ENCODE assay signal across 18 cellular contexts in the genomic region with DNA sequence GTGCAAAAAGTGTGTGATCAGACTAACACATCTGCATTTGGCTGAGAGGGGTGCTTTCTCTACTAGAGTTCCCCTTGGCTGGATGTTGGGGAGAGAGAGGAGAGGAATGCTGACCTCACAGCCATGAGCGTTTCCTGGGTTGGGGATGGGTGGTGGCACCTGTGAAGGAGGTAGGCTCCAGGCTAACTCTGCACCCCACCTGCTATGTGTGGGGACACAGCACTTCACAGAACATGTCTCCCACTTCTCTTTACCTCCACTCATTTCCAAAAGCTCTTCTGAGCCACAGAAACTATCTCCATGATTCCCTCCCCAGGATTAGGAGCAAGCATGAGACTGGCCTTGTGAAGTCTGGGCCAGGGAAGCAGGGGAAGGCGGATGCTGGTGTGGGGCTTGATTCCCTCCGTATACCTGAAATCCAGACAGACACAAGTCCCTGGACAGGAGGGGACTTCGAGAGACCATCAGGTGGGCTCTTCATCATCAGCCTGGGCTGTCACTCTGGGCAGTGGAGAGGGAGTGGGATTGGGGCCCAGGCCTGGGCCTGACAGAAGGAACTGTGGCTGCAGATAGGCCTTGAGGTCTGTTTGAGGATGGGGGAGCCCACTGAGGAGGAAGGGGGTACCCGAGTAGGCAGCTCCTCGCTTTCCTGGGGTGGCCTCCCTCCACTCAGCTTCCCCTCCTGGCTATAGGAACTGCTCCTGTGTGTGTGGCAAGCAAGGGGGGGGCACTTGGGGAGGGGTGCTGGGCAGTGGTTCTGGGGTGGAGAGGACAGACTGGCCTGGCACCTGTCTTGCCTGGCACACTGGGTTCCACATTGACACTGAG.
"Had no signal": no experiment of that assay in that cellular context is flagged by ENCODE, and none has a peak within 500 bp of the region (broad histone marks: within the 10 kb centered on the region; RNA-seq: fewer than 3 reads in every experiment).

No MANE protein-coding gene starts in this region.

- H3K4me1 ChIP-seq: gastroesophageal sphincter had no signal

- ATAC-seq: activated CD8-positive, alpha-beta memory T cell treated with anti-CD3 and anti-CD28 coated beads, Interleukin-2, amount 10 ng/mL, durations not matched to agents 7 days and 5 days; activated naive CD4-positive, alpha-beta T cell treated with anti-CD3 and anti-CD28 coated beads, Interleukin-2, amount 50 U/mL, for 72 hours; gastroesophageal sphincter; left lobe of liver; mucosa of descending colon; naive thymus-derived CD4-positive, alpha-beta T cell had no signal

- H3K4me3 Mint-ChIP-seq: activated CD8-positive, alpha-beta memory T cell treated with anti-CD3 and anti-CD28 coated beads, Interleukin-2, amount 10 ng/mL, durations not matched to agents 7 days and 5 days; naive thymus-derived CD4-positive, alpha-beta T cell had no signal

- H3K27ac Mint-ChIP-seq: activated CD8-positive, alpha-beta memory T cell treated with anti-CD3 and anti-CD28 coated beads, Interleukin-2, amount 10 ng/mL, durations not matched to agents 7 days and 5 days; activated naive CD4-positive, alpha-beta T cell treated with anti-CD3 and anti-CD28 coated beads, Interleukin-2, amount 50 U/mL, for 72 hours; activated T-helper 2 cell treated with anti-CD3 and anti-CD28 coated beads, Interferon-gamma antibody, Interleukin-2, Interleukin-4, amounts not matched to agents 10 μg/mL and 5 μg/mL and 100 μg/mL, durations not matched to agents 14 hours and 24 hours and 36 hours; naive thymus-derived CD4-positive, alpha-beta T cell; progenitor cell of endocrine pancreas had no signal

- H3K27me3 ChIP-seq: brain microvascular endothelial cell, right atrium auricular region had no signal

- H3K27ac ChIP-seq: brain microvascular endothelial cell, gastroesophageal sphincter, right atrium auricular region, skin epidermis had no signal

- DNase-seq: activated CD4-positive, alpha-beta T cell treated with anti-CD3 and anti-CD28 coated beads, Interleukin-2, amount 50 U/mL, for 4 hours; activated CD8-positive, alpha-beta memory T cell treated with anti-CD3 and anti-CD28 coated beads, Interleukin-2, amount 10 ng/mL, durations not matched to agents 7 days and 5 days; activated T-cell treated with anti-CD3 and anti-CD28 coated beads, Interleukin-2, amount 50 U/mL, for 1 hour; brain microvascular endothelial cell; cerebellar nuclear complex; mucosa of descending colon; naive thymus-derived CD4-positive, alpha-beta T cell; nucleus accumbens; stimulated activated CD4-positive, alpha-beta T cell treated with anti-CD3 and anti-CD28 coated beads, Interleukin-4, amount 100 ng/mL, for 24 hours; stimulated activated naive CD4-positive, alpha-beta T cell; trophoblast cell had no signal

- H3K36me3 ChIP-seq: gastroesophageal sphincter had no signal

- H3K4me1 Mint-ChIP-seq: activated CD8-positive, alpha-beta memory T cell treated with anti-CD3 and anti-CD28 coated beads, Interleukin-2, amount 10 ng/mL, durations not matched to agents 7 days and 5 days had no signal

- H3K36me3 Mint-ChIP-seq: activated CD8-positive, alpha-beta memory T cell treated with anti-CD3 and anti-CD28 coated beads, Interleukin-2, amount 10 ng/mL, durations not matched to agents 7 days and 5 days; activated naive CD4-positive, alpha-beta T cell treated with anti-CD3 and anti-CD28 coated beads, Interleukin-2, amount 50 U/mL, for 72 hours; naive thymus-derived CD4-positive, alpha-beta T cell had no signal

- H3K4me3 ChIP-seq: gastroesophageal sphincter, mucosa of descending colon, right atrium auricular region, skin epidermis had no signal

- H3K9me3 Mint-ChIP-seq: activated naive CD4-positive, alpha-beta T cell treated with anti-CD3 and anti-CD28 coated beads, Interleukin-2, amount 50 U/mL, for 72 hours; activated T-helper 2 cell treated with anti-CD3 and anti-CD28 coated beads, Interferon-gamma antibody, Interleukin-2, Interleukin-4, amounts not matched to agents 10 μg/mL and 5 μg/mL and 100 μg/mL, durations not matched to agents 14 hours and 24 hours and 36 hours; naive thymus-derived CD4-positive, alpha-beta T cell had no signal

- H3K9me3 ChIP-seq: gastroesophageal sphincter, mucosa of descending colon, right atrium auricular region had no signal
